8 cellular contexts compared by ENCODE assay signal in genomic region chr15:41116116-41116871, GRCh38. TPM values are rescaled to one million over a fixed set of nuclear protein-coding genes. Genes with fewer than 3 reads are reported as not detected.
DNase-seq lines count a peak whose midpoint lies in the region; ATAC-seq and TF ChIP-seq lines count a peak whose summit lies in the region.

Gene INO80 (minus strand): TSS chr15:41116280. CDS start chr15:41096310, 19,970 bp downstream.

- peak; percentile 62 for TF ChIP-seq POLR2A in GM18951 (IDR thresholded peaks at IDR 0.05; ENCODE audit: extremely low read depth, insufficient read depth, insufficient read length)

- POLR2A ChIA-PET in AG04450 (lab: Yijun Ruan, JAX) = interaction anchor here (0.5 to 1.5 kb wide), 11 partner anchors 11 to 485 kb away, joined by 3 to 9 read pairs (median 4); partner anchors contain the start of gene CHAC1

- DNase-seq in AG04450 (ENCODE audit: low read depth, low spot score) (peak; percentile 97), NCI-H345 treated with DMSO at 0.1 percent for 48 hours (lab: John Stamatoyannopoulos, UW; ENCODE audit: unreplicated experiment) (peak; percentile 79), iris pigment epithelial cell (ENCODE audit: low read depth) (peak; percentile 98)
- peak; percentile 88 to 95 (median 91) for DNase-seq in activated CD4-positive, CD25-positive, alpha-beta regulatory T cell (lab: John Stamatoyannopoulos, UW)
- peak; percentile 95 for DNase-seq in central memory CD4-positive, alpha-beta T cell
- DNase-seq in stimulated activated CD4-positive, alpha-beta T cell treated with anti-CD3 and anti-CD28 coated beads, Interleukin-12 subunit alpha, Interleukin-12 subunit beta, amount 100 ng/mL, for 24 hours (ENCODE audit: low read depth in 2 of 2) = peak; percentile 87 to 98

- CTCF ChIA-PET in AG04450 (lab: Charles Lee) = no interaction called here

- no peaks in the 10 kb centered on the region for H3K9me3 ChIP-seq in AG04450 (ENCODE audit: control insufficient read depth, insufficient read depth, low read length)

- in situ Hi-C loops in GM18951 (cut with MboI; ENCODE audit: low sequenced_read_pairs, unreplicated experiment) = no loop called here

- TF ChIP-seq CTCF in AG04450 (IDR thresholded peaks at IDR 0.05; ENCODE audit: low read depth, low read length) = no peak

- H3K4me3 ChIP-seq in AG04450 (ENCODE audit: low read depth, low read length) = peak within 1 kb of the TSS; percentile 97

- no peaks in the 10 kb centered on the region for H3K27me3 ChIP-seq in AG04450 (ENCODE audit: control insufficient read depth, insufficient read depth, low read length)

- peak; percentile 75 for ATAC-seq in HG03196 (IDR thresholded peaks at IDR 0.05; ENCODE audit: unreplicated experiment)

- H3K27ac ChIP-seq in AG04450 (ENCODE audit: low read depth, low read length) = peak within 1 kb of the TSS; percentile 90

RNA-seq across cellular contexts. Expression of gene INO80, which starts in this region (rescaled TPM):
- polyA plus RNA-seq in AG04450 (2011; rRNA removed) = 5.3 and 8.0 TPM in 2 replicates
- polyA minus RNA-seq in AG04450 (2011; rRNA and poly(A)+ RNA removed) = 10.5 and 14.6 TPM in 2 replicates

Comparison
In these comparisons a context has a peak if more than half of its experiments do, and no peak if none do; other contexts are left out.
1. Peak in every context shown above with its lines: DNase-seq, ATAC-seq, H3K4me3 ChIP-seq and H3K27ac ChIP-seq.